Comparison of ENCODE assay signal across 20 cellular contexts in the genomic region with DNA sequence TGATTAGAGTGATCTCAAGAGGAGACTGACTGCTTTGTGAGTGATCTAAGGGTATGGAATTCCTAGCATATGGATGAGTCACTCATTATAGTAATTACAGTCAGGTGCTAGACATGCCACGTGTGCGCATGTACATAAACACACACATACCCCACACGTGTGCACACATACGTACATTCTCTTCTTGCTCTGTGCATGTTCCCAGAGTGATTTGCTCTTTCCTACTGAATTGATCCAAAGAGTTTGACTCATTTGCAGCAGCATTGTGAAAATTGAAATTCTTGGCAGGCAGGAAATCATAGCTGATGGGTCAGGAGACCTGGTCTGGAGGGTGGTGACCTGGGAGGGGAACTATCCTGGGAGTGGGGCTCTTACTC.
A peak's percentile ranks its signal among the peaks of the same experiment; 100 is the strongest.
DNase-seq lines count a peak whose midpoint lies in the region; ATAC-seq, FAIRE-seq and TF ChIP-seq lines count a peak whose summit lies in the region.
"Had no signal": no experiment of that assay in that cellular context is flagged by ENCODE, and none has a peak within 500 bp of the region (broad histone marks: within the 10 kb centered on the region; RNA-seq: fewer than 3 reads in every experiment).

No MANE protein-coding gene starts in this region.

- no peaks in the 10 kb centered on the region for H3K9me3 ChIP-seq in small intestine (ENCODE audit: control insufficient read depth, low read depth)
- H3K9me3 ChIP-seq: HAP-1 had no signal

- no peaks in the 10 kb centered on the region for H3K36me3 Mint-ChIP-seq in WTC11

- CTCF ChIA-PET in WTC11 (lab: Charles Lee): interaction anchor here (1.0 kb wide), 1 partner anchor 10 kb away, joined by 3 read pairs; no protein-coding TSS in a partner anchor

- no peaks in the 10 kb centered on the region for H3K4me1 ChIP-seq in small intestine (ENCODE audit: control insufficient read depth in 2 of 2, insufficient read depth in 1 of 2, low read depth in 1 of 2, low read length in 1 of 2)
- H3K4me1 ChIP-seq: HAP-1 had no signal

- peaks cover 0 to 5% of the 10 kb centered on the region in 2 donors for H3K36me3 ChIP-seq in small intestine (ENCODE audit: control insufficient read depth in 2 of 2, insufficient read depth in 2 of 2, low read length in 2 of 2)
- H3K36me3 ChIP-seq: HAP-1 had no signal

- 78 to 87% (median 80%) methylated on average over 4 of the region's 4 CpGs for WGBS in small intestine, 3 donors

- no peak overlapping the region for H3K4me3 ChIP-seq in small intestine (ENCODE audit: low read depth in 1 of 2, low read length in 2 of 2)
- H3K4me3 ChIP-seq: HAP-1, SK-N-MC had no signal

- H3K27ac ChIP-seq in small intestine (ENCODE audit: low read depth in 1 of 2, low read length in 1 of 2): no peak overlapping the region
- H3K27ac ChIP-seq: SK-N-MC had no signal

- DNase-seq in EH (ENCODE audit: low read depth) (peak; percentile 20), SW480 (ENCODE audit: low spot score) (peak; percentile 65), fibroblast of gingiva (ENCODE audit: low read depth) (peak; percentile 48), small intestine (peak; percentile 11), WTC11 (ENCODE audit: low spot score) (no peak), AG08395 (ENCODE audit: low spot score) (no peak)
- DNase-seq: activated CD4-positive, alpha-beta T cell treated with anti-CD3 and anti-CD28 coated beads, Interleukin-2, amount 50 U/mL, for 48 hours; activated T-cell treated with anti-CD3 and anti-CD28 coated beads, Interleukin-2, amount 50 U/mL, for 4 hours; Calu3; effector CD8-positive, alpha-beta T cell; mesendoderm; NCI-H2029 had no signal

- H3K27ac Mint-ChIP-seq in WTC11: no peak overlapping the region
- H3K27ac Mint-ChIP-seq: activated naive CD8-positive, alpha-beta T cell; progenitor cell of endocrine pancreas; stimulated activated naive CD8-positive, alpha-beta T cell treated with anti-CD3 and anti-CD28 coated beads, Interleukin-15, Interleukin-2, amounts not matched to agents 100 ng/mL and 50 ng/mL, for 24 hours had no signal

- H3K4me3 Mint-ChIP-seq in WTC11: no peak overlapping the region
- H3K4me3 Mint-ChIP-seq: activated naive CD8-positive, alpha-beta T cell; activated T-cell treated with anti-CD3 and anti-CD28 coated beads, Interleukin-2, amount 50 U/mL, for 4 hours; nephron; stimulated activated naive CD8-positive, alpha-beta T cell treated with anti-CD3 and anti-CD28 coated beads, Interleukin-15, Interleukin-2, amounts not matched to agents 100 ng/mL and 50 ng/mL, for 24 hours had no signal

- no peak for ATAC-seq in WTC11
- ATAC-seq in GM21367 (IDR thresholded peaks at IDR 0.05; ENCODE audit: unreplicated experiment): no peak

- POLR2A ChIA-PET in WTC11 (lab: Charles Lee): no interaction called here

- no peaks in the 10 kb centered on the region for H3K27me3 ChIP-seq in small intestine (ENCODE audit: control insufficient read depth in 2 of 2, insufficient read depth in 2 of 2, low read length in 2 of 2)

- peaks cover 10% of the 10 kb centered on the region for H3K4me1 Mint-ChIP-seq in WTC11

- H3K9me3 Mint-ChIP-seq in WTC11: no peaks in the 10 kb centered on the region
- H3K9me3 Mint-ChIP-seq: activated T-cell treated with anti-CD3 and anti-CD28 coated beads, Interleukin-2, amount 50 U/mL, for 4 hours; nephron; stimulated activated naive CD8-positive, alpha-beta T cell treated with anti-CD3 and anti-CD28 coated beads, Interleukin-15, Interleukin-2, amounts not matched to agents 100 ng/mL and 50 ng/mL, for 24 hours had no signal

- H3K27me3 Mint-ChIP-seq in WTC11 (ENCODE audit: low read depth): no peaks in the 10 kb centered on the region
- H3K27me3 Mint-ChIP-seq: activated naive CD8-positive, alpha-beta T cell; progenitor cell of endocrine pancreas; stimulated activated naive CD8-positive, alpha-beta T cell treated with anti-CD3 and anti-CD28 coated beads, Interleukin-15, Interleukin-2, amounts not matched to agents 100 ng/mL and 50 ng/mL, for 24 hours had no signal

- no peak for TF ChIP-seq CTCF in WTC11 (IDR thresholded peaks at IDR 0.05)

- FAIRE-seq in small intestine (lab: Jason Lieb, UNC): no peak
- FAIRE-seq: HTR-8/SVneo had no signal

TF ChIP-seq in WTC11, 78 proteins besides CTCF, POLR2A, EP300 and RAD21:
- no peak for TF ChIP-seq PRRX2 (CRISPR knock-in tag; IDR thresholded peaks at IDR 0.05)
- TF ChIP-seq, protein P1, sequence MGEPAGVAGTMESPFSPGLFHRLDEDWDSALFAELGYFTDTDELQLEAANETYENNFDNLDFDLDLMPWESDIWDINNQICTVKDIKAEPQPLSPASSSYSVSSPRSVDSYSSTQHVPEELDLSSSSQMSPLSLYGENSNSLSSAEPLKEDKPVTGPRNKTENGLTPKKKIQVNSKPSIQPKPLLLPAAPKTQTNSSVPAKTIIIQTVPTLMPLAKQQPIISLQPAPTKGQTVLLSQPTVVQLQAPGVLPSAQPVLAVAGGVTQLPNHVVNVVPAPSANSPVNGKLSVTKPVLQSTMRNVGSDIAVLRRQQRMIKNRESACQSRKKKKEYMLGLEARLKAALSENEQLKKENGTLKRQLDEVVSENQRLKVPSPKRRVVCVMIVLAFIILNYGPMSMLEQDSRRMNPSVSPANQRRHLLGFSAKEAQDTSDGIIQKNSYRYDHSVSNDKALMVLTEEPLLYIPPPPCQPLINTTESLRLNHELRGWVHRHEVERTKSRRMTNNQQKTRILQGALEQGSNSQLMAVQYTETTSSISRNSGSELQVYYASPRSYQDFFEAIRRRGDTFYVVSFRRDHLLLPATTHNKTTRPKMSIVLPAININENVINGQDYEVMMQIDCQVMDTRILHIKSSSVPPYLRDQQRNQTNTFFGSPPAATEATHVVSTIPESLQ (CRISPR knock-in tag; IDR thresholded peaks at IDR 0.05): no peak
- TF ChIP-seq, protein P2, sequence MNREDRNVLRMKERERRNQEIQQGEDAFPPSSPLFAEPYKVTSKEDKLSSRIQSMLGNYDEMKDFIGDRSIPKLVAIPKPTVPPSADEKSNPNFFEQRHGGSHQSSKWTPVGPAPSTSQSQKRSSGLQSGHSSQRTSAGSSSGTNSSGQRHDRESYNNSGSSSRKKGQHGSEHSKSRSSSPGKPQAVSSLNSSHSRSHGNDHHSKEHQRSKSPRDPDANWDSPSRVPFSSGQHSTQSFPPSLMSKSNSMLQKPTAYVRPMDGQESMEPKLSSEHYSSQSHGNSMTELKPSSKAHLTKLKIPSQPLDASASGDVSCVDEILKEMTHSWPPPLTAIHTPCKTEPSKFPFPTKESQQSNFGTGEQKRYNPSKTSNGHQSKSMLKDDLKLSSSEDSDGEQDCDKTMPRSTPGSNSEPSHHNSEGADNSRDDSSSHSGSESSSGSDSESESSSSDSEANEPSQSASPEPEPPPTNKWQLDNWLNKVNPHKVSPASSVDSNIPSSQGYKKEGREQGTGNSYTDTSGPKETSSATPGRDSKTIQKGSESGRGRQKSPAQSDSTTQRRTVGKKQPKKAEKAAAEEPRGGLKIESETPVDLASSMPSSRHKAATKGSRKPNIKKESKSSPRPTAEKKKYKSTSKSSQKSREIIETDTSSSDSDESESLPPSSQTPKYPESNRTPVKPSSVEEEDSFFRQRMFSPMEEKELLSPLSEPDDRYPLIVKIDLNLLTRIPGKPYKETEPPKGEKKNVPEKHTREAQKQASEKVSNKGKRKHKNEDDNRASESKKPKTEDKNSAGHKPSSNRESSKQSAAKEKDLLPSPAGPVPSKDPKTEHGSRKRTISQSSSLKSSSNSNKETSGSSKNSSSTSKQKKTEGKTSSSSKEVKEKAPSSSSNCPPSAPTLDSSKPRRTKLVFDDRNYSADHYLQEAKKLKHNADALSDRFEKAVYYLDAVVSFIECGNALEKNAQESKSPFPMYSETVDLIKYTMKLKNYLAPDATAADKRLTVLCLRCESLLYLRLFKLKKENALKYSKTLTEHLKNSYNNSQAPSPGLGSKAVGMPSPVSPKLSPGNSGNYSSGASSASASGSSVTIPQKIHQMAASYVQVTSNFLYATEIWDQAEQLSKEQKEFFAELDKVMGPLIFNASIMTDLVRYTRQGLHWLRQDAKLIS (CRISPR knock-in tag; IDR thresholded peaks at IDR 0.05; ENCODE audit: borderline replicate concordance): no peak
- no peak for TF ChIP-seq EMX1 (CRISPR knock-in tag; IDR thresholded peaks at IDR 0.05)
- no peak for TF ChIP-seq ZNF232 (CRISPR knock-in tag; IDR thresholded peaks at IDR 0.05)
- no peak for TF ChIP-seq NFE2L1 (CRISPR knock-in tag; IDR thresholded peaks at IDR 0.05)
- TF ChIP-seq, protein P3, sequence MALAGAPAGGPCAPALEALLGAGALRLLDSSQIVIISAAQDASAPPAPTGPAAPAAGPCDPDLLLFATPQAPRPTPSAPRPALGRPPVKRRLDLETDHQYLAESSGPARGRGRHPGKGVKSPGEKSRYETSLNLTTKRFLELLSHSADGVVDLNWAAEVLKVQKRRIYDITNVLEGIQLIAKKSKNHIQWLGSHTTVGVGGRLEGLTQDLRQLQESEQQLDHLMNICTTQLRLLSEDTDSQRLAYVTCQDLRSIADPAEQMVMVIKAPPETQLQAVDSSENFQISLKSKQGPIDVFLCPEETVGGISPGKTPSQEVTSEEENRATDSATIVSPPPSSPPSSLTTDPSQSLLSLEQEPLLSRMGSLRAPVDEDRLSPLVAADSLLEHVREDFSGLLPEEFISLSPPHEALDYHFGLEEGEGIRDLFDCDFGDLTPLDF (CRISPR knock-in tag; IDR thresholded peaks at IDR 0.05): no peak
TF ChIP-seq in WTC11: peak in this region for 0.

Comparison
In these comparisons a context has a peak if more than half of its experiments do, and no peak if none do; other contexts are left out.
1. DNase-seq: peak in EH (single experiment), SW480 (single experiment), fibroblast of gingiva (single experiment) and small intestine (single experiment); none in WTC11 (single experiment) and AG08395 (single experiment).